Comparison of ENCODE assay signal across 1 cellular context in the genomic region with DNA sequence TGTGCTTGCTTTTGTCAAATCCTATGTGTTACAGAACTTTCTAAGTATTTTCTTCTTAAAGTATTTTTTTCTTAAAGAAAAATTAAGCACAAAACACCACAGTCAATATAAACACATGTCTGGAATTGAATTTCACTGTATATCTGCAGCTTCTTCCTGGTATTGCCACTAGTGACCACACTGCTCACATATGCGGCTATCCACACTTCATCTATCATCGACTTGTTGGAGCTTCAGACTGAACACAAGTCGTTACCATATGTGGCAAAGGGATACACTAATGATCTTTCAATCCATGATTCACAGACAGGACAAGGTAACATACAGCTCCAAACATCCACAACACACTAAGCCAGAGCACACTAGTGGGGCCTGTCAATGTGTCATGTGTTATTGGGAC.
TF ChIP-seq lines count a peak whose summit lies in the region.

No MANE protein-coding gene starts in this region.

TF ChIP-seq in IMR-90, 13 proteins besides CTCF, POLR2A, EP300 and RAD21 (continued from another document):
- TF ChIP-seq, protein P1, sequence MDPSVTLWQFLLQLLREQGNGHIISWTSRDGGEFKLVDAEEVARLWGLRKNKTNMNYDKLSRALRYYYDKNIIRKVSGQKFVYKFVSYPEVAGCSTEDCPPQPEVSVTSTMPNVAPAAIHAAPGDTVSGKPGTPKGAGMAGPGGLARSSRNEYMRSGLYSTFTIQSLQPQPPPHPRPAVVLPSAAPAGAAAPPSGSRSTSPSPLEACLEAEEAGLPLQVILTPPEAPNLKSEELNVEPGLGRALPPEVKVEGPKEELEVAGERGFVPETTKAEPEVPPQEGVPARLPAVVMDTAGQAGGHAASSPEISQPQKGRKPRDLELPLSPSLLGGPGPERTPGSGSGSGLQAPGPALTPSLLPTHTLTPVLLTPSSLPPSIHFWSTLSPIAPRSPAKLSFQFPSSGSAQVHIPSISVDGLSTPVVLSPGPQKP (IDR thresholded peaks at IDR 0.05; ENCODE audit: borderline replicate concordance, low read depth, low read length) = no peak
- no peak for TF ChIP-seq FOS (IDR thresholded peaks at IDR 0.05; ENCODE audit: low read depth, low read length)
- no peak for TF ChIP-seq MAFK (IDR thresholded peaks at IDR 0.05; ENCODE audit: low read depth, low read length)
- TF ChIP-seq MAZ (IDR thresholded peaks at IDR 0.05; ENCODE audit: borderline replicate concordance, low read depth, low read length) = no peak
- TF ChIP-seq RFX5 (IDR thresholded peaks at IDR 0.05; ENCODE audit: low read depth, low read length) = no peak
- no peak for TF ChIP-seq CHD1 (IDR thresholded peaks at IDR 0.05; ENCODE audit: low read depth, low read length)
